Comparison of ENCODE assay signal across 14 cellular contexts in genomic region chr5:126987271-126987899, GRCh38. TPM values are rescaled to one million over a fixed set of nuclear protein-coding genes. Genes with fewer than 3 reads are reported as not detected.
DNase-seq lines count a peak whose midpoint lies in the region; ATAC-seq, FAIRE-seq and TF ChIP-seq lines count a peak whose summit lies in the region.
"Had no signal": no experiment of that assay in that cellular context is flagged by ENCODE, and none has a peak within 500 bp of the region (broad histone marks: within the 10 kb centered on the region; RNA-seq: fewer than 3 reads in every experiment).

No MANE protein-coding gene starts in this region.

- RAD21 ChIA-PET in GM12878 (lab: Charles Lee; ENCODE audit: unreplicated experiment): no interaction called here

- FAIRE-seq in GM12878 (lab: Jason Lieb, UNC): no peak
- FAIRE-seq: endometrium had no signal

- peaks cover 0 to 9% (median 0%) of the 10 kb centered on the region in 8 donors for H3K9me3 Mint-ChIP-seq in CD4-positive, alpha-beta memory T cell

- CTCF ChIA-PET in CD4-positive, alpha-beta memory T cell (lab: Charles Lee; ENCODE audit: partially characterized antibody): no interaction called here
- CTCF ChIA-PET in GM12878 (lab: Yijun Ruan, JAX): interaction anchor here (1.2 kb wide), 1 partner anchor 25 kb away, joined by 4 read pairs; no protein-coding TSS in a partner anchor

- no peaks in the 10 kb centered on the region for H4K20me1 ChIP-seq in GM12878 (ENCODE audit: control insufficient read depth, insufficient read depth)

- TF ChIP-seq CTCF in GM12878 (IDR thresholded peaks at IDR 0.05 in 2 of 3, conservative IDR thresholded peaks at IDR 0.05 in 1 of 3; ENCODE audit: control insufficient read depth in 2 of 3, extremely low read depth in 1 of 3, insufficient read depth in 1 of 3, low read depth in 3 of 3, low read length in 3 of 3): no peak

- peak overlapping the region; percentile 24 to 97 (median 94) for H3K27ac Mint-ChIP-seq in CD4-positive, alpha-beta memory T cell

- BruUV-seq in GM12878 (replicated peaks; lab: Mats Ljungman, UMichigan): no TSS peak

- H3K9ac ChIP-seq in GM12878 (ENCODE audit: control insufficient read depth, insufficient read depth, low read length): no peak overlapping the region

- ATAC-seq in GM18505 (IDR thresholded peaks at IDR 0.05; ENCODE audit: unreplicated experiment): peak; percentile 19
- ATAC-seq in HG03095 (IDR thresholded peaks at IDR 0.05; ENCODE audit: unreplicated experiment): peak; percentile 11
- ATAC-seq in GM12878: peak; percentile 26

- H3K79me2 ChIP-seq in GM12878 (ENCODE audit: control insufficient read depth, insufficient read depth, low read length): no peaks in the 10 kb centered on the region; the same call in 1 of the 2 replicates

- TF ChIP-seq POLR2A in GM18505 (IDR thresholded peaks at IDR 0.05; ENCODE audit: borderline replicate concordance, extremely low read depth, insufficient read depth, insufficient read length) (no peak), GM12878 (IDR thresholded peaks at IDR 0.05; ENCODE audit: low read depth, low read length) (no peak)

- H3K36me3 Mint-ChIP-seq in CD4-positive, alpha-beta memory T cell: no peaks in the 10 kb centered on the region

- H3K36me3 ChIP-seq in CD4-positive, alpha-beta memory T cell (ENCODE audit: insufficient read depth, low read length): no peaks in the 10 kb centered on the region
- no peaks in the 10 kb centered on the region for H3K36me3 ChIP-seq in GM12878 (ENCODE audit: control insufficient read depth in 2 of 2, insufficient read depth in 2 of 2, low read length in 1 of 2)
- H3K36me3 ChIP-seq: cardiac muscle cell had no signal

- peak overlapping the region in 3 of 8 donors; percentile 69 to 86 (median 70) for H3K4me3 Mint-ChIP-seq in CD4-positive, alpha-beta memory T cell

- POLR2A ChIA-PET in CD4-positive, alpha-beta memory T cell (lab: Charles Lee; ENCODE audit: partially characterized antibody): interaction anchor here (0.6 kb wide), 1 partner anchor 1779 kb away, joined by 3 read pairs; no protein-coding TSS in a partner anchor
- POLR2A ChIA-PET in GM12878 (lab: Charles Lee): no interaction called here

- 68% methylated on average over 4 of the region's 4 CpGs for WGBS in GM12878 (ENCODE audit: insufficient coverage, insufficient replicate concordance, low lambda C conversion rate, missing lambda C conversion rate)

- intact Hi-C loops in CD4-positive, alpha-beta memory T cell (cut with micrococcal nuclease): no loop called here
- intact Hi-C loops in GM12878 (cut with micrococcal nuclease; ENCODE audit: unreplicated experiment) (no loop called here), posterior cingulate gyrus (cut with DNase I) (no loop called here)

- no peak overlapping the region for H3K4me3 ChIP-seq in CD4-positive, alpha-beta memory T cell (ENCODE audit: low read length in 2 of 2)
- H3K4me3 ChIP-seq in GM12878: no peak overlapping the region
- H3K4me3 ChIP-seq: cardiac muscle cell had no signal

- TF ChIP-seq EP300 in GM12878 (IDR thresholded peaks at IDR 0.05; ENCODE audit: borderline replicate concordance in 1 of 2, control insufficient read depth in 1 of 2, low read depth in 2 of 2, low read length in 2 of 2): no peak

- no peak overlapping the region for H3K27ac ChIP-seq in CD4-positive, alpha-beta memory T cell (ENCODE audit: low read depth, low read length)
- H3K27ac ChIP-seq in GM12878 (ENCODE audit: control insufficient read depth, insufficient read depth): peak overlapping the region; percentile 63
- H3K27ac ChIP-seq: cardiac muscle cell had no signal

- TF ChIP-seq RAD21 in GM12878 (IDR thresholded peaks at IDR 0.05; ENCODE audit: insufficient read depth, low read depth, low read length): no peak

- SMC1A ChIA-PET in GM12878 (lab: Charles Lee; ENCODE audit: uncharacterized antibody, unreplicated experiment): interaction anchor here (1.0 to 1.6 kb wide), 8 partner anchors 11 to 55 kb away, joined by 3 to 5 read pairs (median 4); no protein-coding TSS in a partner anchor

- no peaks in the 10 kb centered on the region for H3K9me3 ChIP-seq in CD4-positive, alpha-beta memory T cell (ENCODE audit: control insufficient read depth in 1 of 2, low read length in 2 of 2)
- no peaks in the 10 kb centered on the region; the same call in 2 of the 3 replicates for H3K9me3 ChIP-seq in GM12878 (replicated peaks; ENCODE audit: control insufficient read depth, insufficient read depth, low read length)

- peak overlapping the region; percentile 90; the same call in 1 of the 2 replicates for H3K4me2 ChIP-seq in GM12878 (ENCODE audit: control insufficient read depth, insufficient read depth)

- peaks cover 8 to 35% (median 21%) of the 10 kb centered on the region in 4 donors for H3K4me1 Mint-ChIP-seq in CD4-positive, alpha-beta memory T cell

- in situ Hi-C loops in GM12878 (cut with MboI): no loop called here

- H3K27me3 ChIP-seq in CD4-positive, alpha-beta memory T cell (ENCODE audit: insufficient read depth, low read length): no peaks in the 10 kb centered on the region
- H3K27me3 ChIP-seq in GM12878 (replicated peaks in 1 of 2; ENCODE audit: control insufficient read depth in 2 of 2, insufficient read depth in 2 of 2, low read length in 1 of 2): no peaks in the 10 kb centered on the region
- H3K27me3 ChIP-seq: cardiac muscle cell had no signal

- peak overlapping the region; percentile 86; the same call in 1 of the 2 replicates for H2AFZ ChIP-seq in GM12878 (ENCODE audit: control insufficient read depth, low read depth, low read length)

- peaks cover 31% of the 10 kb centered on the region for H3K4me1 ChIP-seq in CD4-positive, alpha-beta memory T cell (ENCODE audit: insufficient read depth, low read length)
- H3K4me1 ChIP-seq in GM12878 (ENCODE audit: control insufficient read depth, insufficient read depth, low read length): peaks cover 16% of the 10 kb centered on the region

- no peak for DNase-seq in CD4-positive, alpha-beta memory T cell
- DNase-seq in GM12878 (ENCODE audit: low read depth, low spot score): no peak
- no peak for DNase-seq in NCI-H1417 treated with DMSO at 0.1 percent for 48 hours (lab: John Stamatoyannopoulos, UW)
- DNase-seq in stimulated activated CD4-positive, alpha-beta T cell treated with anti-CD3 and anti-CD28 coated beads, Interleukin-12 subunit alpha, Interleukin-12 subunit beta, amount 100 ng/mL, for 4 hours: no peak
- no peak for DNase-seq in posterior cingulate gyrus
- no peak for DNase-seq in RPMI8226
- DNase-seq: activated gamma-delta T cell, foreskin melanocyte, NCI-H1105 treated with DMSO at 0.1 percent for 48 hours, NCI-H345 had no signal

- H3K27me3 Mint-ChIP-seq in CD4-positive, alpha-beta memory T cell: no peaks in the 10 kb centered on the region

TF ChIP-seq in GM12878, 131 proteins besides CTCF, POLR2A, EP300 and RAD21 (continues in another document):
- TF ChIP-seq E2F8 (IDR thresholded peaks at IDR 0.05; ENCODE audit: low read depth, partially characterized antibody): no peak

RNA-seq across cellular contexts. Expression of gene MARCHF3, which starts 43.0 kb away (rescaled TPM):
- 1 to 10 TPM; 3.2 to 3.3 TPM for total RNA-seq in CD4-positive, alpha-beta memory T cell
- 1 to 10 TPM; 5.5 to 7.5 TPM for polyA plus RNA-seq in CD4-positive, alpha-beta memory T cell
- 51.9 and 61.9 TPM in 2 replicates for total RNA-seq in GM12878 (2013; cell fraction: nucleolus; rRNA removed)
- total RNA-seq in GM12878 (2014; rRNA removed): 13.4 and 16.9 TPM in 2 replicates
- 9.5 and 10.2 TPM in 2 replicates for total RNA-seq in GM12878 (2014; rRNA removed; fragmentation: Illumina TruSeq; extraction: Trizol)
- total RNA-seq in GM12878 (2021): 12.3 and 14.5 TPM in 2 replicates
- polyA plus RNA-seq in GM12878 (2011; ENCODE audit: low read depth): 2.1 TPM
- 24.1 and 24.7 TPM in 2 replicates for polyA plus RNA-seq in GM12878 (2011; rRNA removed)
- polyA plus RNA-seq in GM12878 (2011; cell fraction: cytosol; rRNA removed): 16.4 and 20.5 TPM in 2 replicates
- 16.0 and 19.7 TPM in 2 replicates for polyA plus RNA-seq in GM12878 (2011; cell fraction: nucleus; rRNA removed)
- polyA plus RNA-seq in GM12878 (2012): 3.8 and 4.4 TPM in 2 replicates
- 8.5 and 11.1 TPM in 2 replicates for polyA plus RNA-seq in GM12878 (2014; fragmentation: Illumina TruSeq; extraction: Trizol)
- polyA plus RNA-seq in GM12878 (2014; fragmentation: Nextera tagmentation; extraction: Ambion mirVana): 1 to 10 TPM; 3.6 to 6.4 TPM
- 5.7 and 7.9 TPM in 2 replicates for polyA plus RNA-seq in GM12878 (2014; rRNA removed)
- 10 to 100 TPM; 15.4 to 17.4 TPM for polyA plus RNA-seq in GM12878 (2016; fragmentation: Nextera tagmentation; extraction: Ambion mirVana)
- 30.8 and 39.3 TPM in 2 replicates for polyA minus RNA-seq in GM12878 (2011; rRNA and poly(A)+ RNA removed)
- polyA minus RNA-seq in GM12878 (2011; cell fraction: cytosol; rRNA and poly(A)+ RNA removed): 8.4 and 10.8 TPM in 2 replicates
- polyA minus RNA-seq in GM12878 (2011; cell fraction: nucleus; rRNA and poly(A)+ RNA removed): 23.6 and 31.9 TPM in 2 replicates
